20 cellular contexts compared by ENCODE assay signal in the genomic region with DNA sequence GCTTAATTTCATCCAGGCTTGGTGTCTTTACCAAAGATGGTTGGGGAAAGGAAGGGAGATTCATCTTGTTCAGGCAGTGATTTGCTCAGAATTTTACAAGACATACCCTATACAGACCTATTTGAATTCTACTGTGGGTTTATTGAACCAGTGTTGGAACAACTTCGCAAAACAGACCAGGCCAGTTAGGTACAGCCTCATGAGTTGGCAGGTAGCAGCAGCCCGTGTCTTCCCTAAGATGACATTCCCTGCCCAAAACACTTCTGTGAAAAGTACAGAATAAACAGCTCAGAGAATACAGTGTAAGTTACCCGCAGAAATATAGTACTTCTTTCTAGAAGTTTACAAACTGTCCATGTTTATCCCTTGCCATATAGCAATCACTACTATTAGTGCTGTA.
DNase-seq lines count a peak whose midpoint lies in the region; ATAC-seq, FAIRE-seq and TF ChIP-seq lines count a peak whose summit lies in the region.
"Had no signal": no experiment of that assay in that cellular context is flagged by ENCODE, and none has a peak within 500 bp of the region (broad histone marks: within the 10 kb centered on the region; RNA-seq: fewer than 3 reads in every experiment).

No MANE protein-coding gene starts in this region.

- H3K4me1 Mint-ChIP-seq in activated T-cell treated with anti-CD3 and anti-CD28 coated beads, Interleukin-2, amount 50 U/mL, for 72 hours (ENCODE audit: low read depth): peaks cover 27% of the 10 kb centered on the region
- peaks cover 7% of the 10 kb centered on the region for H3K4me1 Mint-ChIP-seq in activated T-cell treated with anti-CD3 and anti-CD28 coated beads, Interleukin-2, amount 50 U/mL, for 4 hours (ENCODE audit: low read depth)
- H3K4me1 Mint-ChIP-seq in HFFc6 (ENCODE audit: low read depth): peaks cover 49% of the 10 kb centered on the region
- H3K4me1 Mint-ChIP-seq in stimulated activated effector memory CD8-positive, alpha-beta T cell treated with anti-CD3 and anti-CD28 coated beads, Interleukin-12 subunit alpha, Interleukin-12 subunit beta, amount 100 ng/mL, for 72 hours: peaks cover 25% of the 10 kb centered on the region
- peaks cover 4% of the 10 kb centered on the region; the same call in 2 of the 3 replicates for H3K4me1 Mint-ChIP-seq in GM23338

- H3K9me2 ChIP-seq in GM23338 (ENCODE audit: insufficient read depth): no peaks in the 10 kb centered on the region

- H3K4me3 Mint-ChIP-seq in activated T-cell treated with anti-CD3 and anti-CD28 coated beads, Interleukin-2, amount 50 U/mL, for 72 hours: no peak overlapping the region
- no peak overlapping the region for H3K4me3 Mint-ChIP-seq in activated T-cell treated with anti-CD3 and anti-CD28 coated beads, Interleukin-2, amount 50 U/mL, for 4 hours
- H3K4me3 Mint-ChIP-seq in HFFc6 (no peak overlapping the region), GM23338 (no peak overlapping the region)
- H3K4me3 Mint-ChIP-seq in stimulated activated effector memory CD8-positive, alpha-beta T cell treated with anti-CD3 and anti-CD28 coated beads, Interleukin-12 subunit alpha, Interleukin-12 subunit beta, amount 100 ng/mL, for 72 hours: no peak overlapping the region
- H3K4me3 Mint-ChIP-seq: activated CD8-positive, alpha-beta memory T cell treated with anti-CD3 and anti-CD28 coated beads, Interleukin-2, amount 10 ng/mL, durations not matched to agents 7 days and 5 days had no signal

- TF ChIP-seq EP300 in HepG2 (IDR thresholded peaks at IDR 0.05; ENCODE audit: low read depth in 2 of 2, low read length in 2 of 2): no peak
- no peak for TF ChIP-seq EP300 in HepG2 (CRISPR knock-in tag; IDR thresholded peaks at IDR 0.05; ENCODE audit: borderline replicate concordance)

- no peaks in the 10 kb centered on the region for H4K20me1 ChIP-seq in HepG2 (ENCODE audit: insufficient read depth, low read length)
- H4K20me1 ChIP-seq in GM23338 (replicated peaks; ENCODE audit: insufficient read depth): peaks cover 25% of the 10 kb centered on the region

- H3K4me2 ChIP-seq in HepG2 (ENCODE audit: low read depth, low read length) (no peak overlapping the region), GM23338 (no peak overlapping the region)

- no peak for DNase-seq in activated T-cell treated with anti-CD3 and anti-CD28 coated beads, Interleukin-2, amount 50 U/mL, for 72 hours
- no peak for DNase-seq in activated T-cell treated with anti-CD3 and anti-CD28 coated beads, Interleukin-2, amount 50 U/mL, for 4 hours
- DNase-seq in HFFc6: no peak
- DNase-seq in epithelial cell of prostate (ENCODE audit: low read depth, low spot score): no peak
- no peak for DNase-seq in stimulated activated effector memory CD8-positive, alpha-beta T cell treated with anti-CD3 and anti-CD28 coated beads, Interleukin-12 subunit alpha, Interleukin-12 subunit beta, amount 100 ng/mL, for 72 hours (ENCODE audit: low spot score in 2 of 2)
- no peak for DNase-seq in HepG2 (ENCODE audit: low spot score)
- DNase-seq in GM23338 (ENCODE audit: low spot score): no peak
- DNase-seq in GF-D8 (lab: John Stamatoyannopoulos, UW): no peak
- DNase-seq: activated CD4-positive, alpha-beta T cell treated with anti-CD3 and anti-CD28 coated beads for 48 hours; activated CD8-positive, alpha-beta memory T cell treated with anti-CD3 and anti-CD28 coated beads, Interleukin-2, amount 10 ng/mL, durations not matched to agents 7 days and 5 days; central memory CD4-positive, alpha-beta T cell; hypothalamus; NCI-H2081 treated with DMSO at 0.1 percent for 48 hours; SJCRH30; stimulated activated CD4-positive, alpha-beta T cell treated with anti-CD3 and anti-CD28 coated beads, Interleukin-2, amount 100 ng/mL, for 48 hours; stimulated activated naive CD4-positive, alpha-beta T cell treated with Interleukin-2 at 50 U/mL for 16 hours; T-helper 2 cell had no signal

- TF ChIP-seq CTCF in HFFc6 (IDR thresholded peaks at IDR 0.05) (no peak), HepG2 (CRISPR knock-in tag; IDR thresholded peaks at IDR 0.05) (no peak), GM23338 (conservative IDR thresholded peaks at IDR 0.05; ENCODE audit: low read depth in 2 of 2) (no peak)

- no peaks in the 10 kb centered on the region for H3K9me3 Mint-ChIP-seq in activated T-cell treated with anti-CD3 and anti-CD28 coated beads, Interleukin-2, amount 50 U/mL, for 72 hours
- H3K9me3 Mint-ChIP-seq in activated T-cell treated with anti-CD3 and anti-CD28 coated beads, Interleukin-2, amount 50 U/mL, for 4 hours: no peaks in the 10 kb centered on the region
- no peaks in the 10 kb centered on the region for H3K9me3 Mint-ChIP-seq in HFFc6
- no peaks in the 10 kb centered on the region for H3K9me3 Mint-ChIP-seq in stimulated activated effector memory CD8-positive, alpha-beta T cell treated with anti-CD3 and anti-CD28 coated beads, Interleukin-12 subunit alpha, Interleukin-12 subunit beta, amount 100 ng/mL, for 72 hours
- H3K9me3 Mint-ChIP-seq in GM23338: no peaks in the 10 kb centered on the region

- no peaks in the 10 kb centered on the region for H3K27me3 Mint-ChIP-seq in activated T-cell treated with anti-CD3 and anti-CD28 coated beads, Interleukin-2, amount 50 U/mL, for 72 hours (ENCODE audit: low read depth)
- H3K27me3 Mint-ChIP-seq in activated T-cell treated with anti-CD3 and anti-CD28 coated beads, Interleukin-2, amount 50 U/mL, for 4 hours (ENCODE audit: low read depth): no peaks in the 10 kb centered on the region
- H3K27me3 Mint-ChIP-seq in HFFc6 (ENCODE audit: insufficient read depth): peaks cover 2% of the 10 kb centered on the region; the same call in 1 of the 2 replicates
- peaks cover 7% of the 10 kb centered on the region for H3K27me3 Mint-ChIP-seq in GM23338 (ENCODE audit: insufficient read depth, low read depth, poor library complexity)
- H3K27me3 Mint-ChIP-seq: activated CD8-positive, alpha-beta memory T cell treated with anti-CD3 and anti-CD28 coated beads, Interleukin-2, amount 10 ng/mL, durations not matched to agents 7 days and 5 days had no signal

- 98% methylated on average over 3 of the region's 3 CpGs for WGBS in HepG2 (ENCODE audit: low lambda C conversion rate)

- H3K79me2 ChIP-seq in HepG2 (ENCODE audit: insufficient read depth, low read length) (no peaks in the 10 kb centered on the region), GM23338 (replicated peaks; ENCODE audit: insufficient read depth) (peaks cover 16% of the 10 kb centered on the region)

- peaks cover 8 to 11% of the 10 kb centered on the region in 2 donors for H3K36me3 Mint-ChIP-seq in activated T-cell treated with anti-CD3 and anti-CD28 coated beads, Interleukin-2, amount 50 U/mL, for 72 hours (ENCODE audit: insufficient read depth in 2 of 2)
- H3K36me3 Mint-ChIP-seq in activated T-cell treated with anti-CD3 and anti-CD28 coated beads, Interleukin-2, amount 50 U/mL, for 4 hours (ENCODE audit: insufficient read depth): peaks cover 50% of the 10 kb centered on the region
- H3K36me3 Mint-ChIP-seq in HFFc6 (ENCODE audit: low read depth) (peaks cover 52% of the 10 kb centered on the region), GM23338 (ENCODE audit: low read depth) (peaks cover 59% of the 10 kb centered on the region)
- peaks cover 98% of the 10 kb centered on the region for H3K36me3 Mint-ChIP-seq in stimulated activated effector memory CD8-positive, alpha-beta T cell treated with anti-CD3 and anti-CD28 coated beads, Interleukin-12 subunit alpha, Interleukin-12 subunit beta, amount 100 ng/mL, for 72 hours

- H3K9ac ChIP-seq in HepG2 (ENCODE audit: insufficient read depth, low read depth, low read length): no peak overlapping the region

- no peak for FAIRE-seq in HepG2 (lab: Jason Lieb, UNC)
- FAIRE-seq: A204.1, GM19239 had no signal

- H2AFZ ChIP-seq in HepG2 (ENCODE audit: low read length) (no peak overlapping the region), GM23338 (no peak overlapping the region)

- intact Hi-C loops in HepG2 (cut with micrococcal nuclease; ENCODE audit: unreplicated experiment): no loop called here

- H3K27ac ChIP-seq in epithelial cell of prostate: peak overlapping the region; percentile 29
- H3K27ac ChIP-seq in HepG2 (ENCODE audit: extremely low read length, insufficient read depth, low read length): no peak overlapping the region
- H3K27ac ChIP-seq in GM23338 (ENCODE audit: low read depth): no peak overlapping the region
- H3K27ac ChIP-seq: SJCRH30 had no signal

- peaks cover 14% of the 10 kb centered on the region for H3F3A ChIP-seq in GM23338 (replicated peaks; ENCODE audit: low read depth)

- no peak for TF ChIP-seq RAD21 in HepG2 (CRISPR knock-in tag; IDR thresholded peaks at IDR 0.05)

- CTCF ChIA-PET in HepG2 (lab: Yijun Ruan, JAX; ENCODE audit: low intra/inter-chr PET ratio, low total read pairs): no interaction called here

- no TSS peak for BruUV-seq in HepG2 (replicated peaks; lab: Mats Ljungman, UMichigan)

- no peaks in the 10 kb centered on the region for H3K4me1 ChIP-seq in HepG2 (ENCODE audit: insufficient read depth, low read length)
- no peaks in the 10 kb centered on the region for H3K4me1 ChIP-seq in GM23338 (ENCODE audit: insufficient read depth)
- H3K4me1 ChIP-seq: SJCRH30 had no signal

- H3K36me3 ChIP-seq in HepG2 (replicated peaks in 1 of 2; ENCODE audit: control insufficient read depth in 1 of 2, insufficient read depth in 2 of 2, low read length in 2 of 2) (peaks cover 31 to 88% of the 10 kb centered on the region in 2 experiments), GM23338 (ENCODE audit: insufficient read depth) (peaks cover 29% of the 10 kb centered on the region)

- H3K27ac Mint-ChIP-seq in activated T-cell treated with anti-CD3 and anti-CD28 coated beads, Interleukin-2, amount 50 U/mL, for 72 hours: peak overlapping the region; percentile 87
- peak overlapping the region; percentile 83 for H3K27ac Mint-ChIP-seq in HFFc6
- peak overlapping the region; percentile 11 for H3K27ac Mint-ChIP-seq in stimulated activated effector memory CD8-positive, alpha-beta T cell treated with anti-CD3 and anti-CD28 coated beads, Interleukin-12 subunit alpha, Interleukin-12 subunit beta, amount 100 ng/mL, for 72 hours
- no peak overlapping the region for H3K27ac Mint-ChIP-seq in GM23338
- H3K27ac Mint-ChIP-seq: activated CD8-positive, alpha-beta memory T cell treated with anti-CD3 and anti-CD28 coated beads, Interleukin-2, amount 10 ng/mL, durations not matched to agents 7 days and 5 days had no signal

- TF ChIP-seq POLR2A in HepG2 (IDR thresholded peaks at IDR 0.05; ENCODE audit: insufficient read depth in 1 of 2, low read depth in 2 of 2, low read length in 2 of 2): no peak

- ATAC-seq in activated T-cell treated with anti-CD3 and anti-CD28 coated beads, Interleukin-2, amount 50 U/mL, for 72 hours (replicated peaks in 1 of 2): no peak
- ATAC-seq in activated T-cell treated with anti-CD3 and anti-CD28 coated beads, Interleukin-2, amount 50 U/mL, for 4 hours: no peak
- ATAC-seq in stimulated activated effector memory CD8-positive, alpha-beta T cell treated with anti-CD3 and anti-CD28 coated beads, Interleukin-12 subunit alpha, Interleukin-12 subunit beta, amount 100 ng/mL, for 72 hours: no peak
- ATAC-seq in HepG2: no peak
- ATAC-seq in GM23338: no peak
- ATAC-seq: activated CD8-positive, alpha-beta memory T cell treated with anti-CD3 and anti-CD28 coated beads, Interleukin-2, amount 10 ng/mL, durations not matched to agents 7 days and 5 days had no signal

- no peaks in the 10 kb centered on the region for H3K9me3 ChIP-seq in HepG2 (ENCODE audit: low read length)
- H3K9me3 ChIP-seq: SJCRH30, tibial artery had no signal

- H3K4me3 ChIP-seq in HepG2 (replicated peaks in 1 of 3; ENCODE audit: insufficient read depth in 1 of 3, low read depth in 2 of 3, low read length in 3 of 3) (no peak overlapping the region), GM23338 (no peak overlapping the region)
- H3K4me3 ChIP-seq: SJCRH30 had no signal

- in situ Hi-C loops in HepG2 (cut with HindIII; ENCODE audit: extremely low pct_ligation_motif_present, low pct_unique_long_range_greater_than_20kb): no loop called here

- POLR2A ChIA-PET in HepG2 (lab: Yijun Ruan, JAX): no interaction called here

- H3K27me3 ChIP-seq in HepG2 (ENCODE audit: control insufficient read depth in 1 of 2, insufficient read depth in 2 of 2, low read length in 2 of 2) (no peaks in the 10 kb centered on the region), GM23338 (ENCODE audit: insufficient read depth) (no peaks in the 10 kb centered on the region)
- H3K27me3 ChIP-seq: SJCRH30, tibial artery had no signal
